Comparison of ENCODE assay signal across 21 cellular contexts in genomic region chr5:139838381-139839197, GRCh38. TPM values are rescaled to one million over a fixed set of nuclear protein-coding genes. Genes with fewer than 3 reads are reported as not detected.
"Had no signal": no experiment of that assay in that cellular context is flagged by ENCODE, and none has a peak within 500 bp of the region (broad histone marks: within the 10 kb centered on the region; RNA-seq: fewer than 3 reads in every experiment).

No MANE protein-coding gene starts in this region.

- H3K27me3 ChIP-seq: colonic mucosa, upper lobe of left lung, vagina had no signal

- H3K9me3 ChIP-seq: colonic mucosa, esophagus squamous epithelium, gastroesophageal sphincter, left lung, neutrophil, tibial artery, upper lobe of left lung, vagina had no signal

- H3K4me1 ChIP-seq: colonic mucosa, esophagus squamous epithelium, gastroesophageal sphincter, left lung, tibial artery, upper lobe of left lung, vagina had no signal

- ATAC-seq: gastroesophageal sphincter, left lung, sciatic nerve had no signal

- H3K36me3 ChIP-seq: colonic mucosa, esophagus squamous epithelium, gastroesophageal sphincter, left lung, neutrophil, tibial artery, upper lobe of left lung, vagina had no signal

- H3K4me3 ChIP-seq: colonic mucosa, esophagus squamous epithelium, gastroesophageal sphincter, left lung, lung, skin epidermis, tibial artery, upper lobe of left lung, vagina had no signal

- DNase-seq: colonic mucosa; dermis blood vessel endothelial cell; esophagus squamous epithelium; foreskin fibroblast; glutamatergic neuron; islet precursor cell; mesenchymal stem cell; midbrain; nephron progenitor cell; stimulated activated CD4-positive, alpha-beta T cell treated with anti-CD3 and anti-CD28 coated beads, Interleukin-12 subunit alpha, Interleukin-12 subunit beta, amount 100 ng/mL, for 4 hours; stimulated activated naive CD4-positive, alpha-beta T cell treated with Interleukin-2 at 50 U/mL for 16 hours; upper lobe of left lung had no signal

- H3K27ac ChIP-seq: colonic mucosa, esophagus squamous epithelium, gastroesophageal sphincter, left lung, neutrophil, skin epidermis, tibial artery, upper lobe of left lung, vagina had no signal

RNA-seq across cellular contexts. Expression of gene PSD2, which starts 43.0 kb away (rescaled TPM):
- total RNA-seq: epithelial cell of proximal tubule, esophagus squamous epithelium had no signal
